Comparison of ENCODE assay signal across 1 cellular context in genomic region chr3:188526057-188526456, GRCh38.
TF ChIP-seq lines count a peak whose summit lies in the region.

No MANE protein-coding gene starts in this region.

TF ChIP-seq in H1, 55 proteins besides CTCF, POLR2A, EP300 and RAD21 (continued from another document):
- TF ChIP-seq, protein P1, sequence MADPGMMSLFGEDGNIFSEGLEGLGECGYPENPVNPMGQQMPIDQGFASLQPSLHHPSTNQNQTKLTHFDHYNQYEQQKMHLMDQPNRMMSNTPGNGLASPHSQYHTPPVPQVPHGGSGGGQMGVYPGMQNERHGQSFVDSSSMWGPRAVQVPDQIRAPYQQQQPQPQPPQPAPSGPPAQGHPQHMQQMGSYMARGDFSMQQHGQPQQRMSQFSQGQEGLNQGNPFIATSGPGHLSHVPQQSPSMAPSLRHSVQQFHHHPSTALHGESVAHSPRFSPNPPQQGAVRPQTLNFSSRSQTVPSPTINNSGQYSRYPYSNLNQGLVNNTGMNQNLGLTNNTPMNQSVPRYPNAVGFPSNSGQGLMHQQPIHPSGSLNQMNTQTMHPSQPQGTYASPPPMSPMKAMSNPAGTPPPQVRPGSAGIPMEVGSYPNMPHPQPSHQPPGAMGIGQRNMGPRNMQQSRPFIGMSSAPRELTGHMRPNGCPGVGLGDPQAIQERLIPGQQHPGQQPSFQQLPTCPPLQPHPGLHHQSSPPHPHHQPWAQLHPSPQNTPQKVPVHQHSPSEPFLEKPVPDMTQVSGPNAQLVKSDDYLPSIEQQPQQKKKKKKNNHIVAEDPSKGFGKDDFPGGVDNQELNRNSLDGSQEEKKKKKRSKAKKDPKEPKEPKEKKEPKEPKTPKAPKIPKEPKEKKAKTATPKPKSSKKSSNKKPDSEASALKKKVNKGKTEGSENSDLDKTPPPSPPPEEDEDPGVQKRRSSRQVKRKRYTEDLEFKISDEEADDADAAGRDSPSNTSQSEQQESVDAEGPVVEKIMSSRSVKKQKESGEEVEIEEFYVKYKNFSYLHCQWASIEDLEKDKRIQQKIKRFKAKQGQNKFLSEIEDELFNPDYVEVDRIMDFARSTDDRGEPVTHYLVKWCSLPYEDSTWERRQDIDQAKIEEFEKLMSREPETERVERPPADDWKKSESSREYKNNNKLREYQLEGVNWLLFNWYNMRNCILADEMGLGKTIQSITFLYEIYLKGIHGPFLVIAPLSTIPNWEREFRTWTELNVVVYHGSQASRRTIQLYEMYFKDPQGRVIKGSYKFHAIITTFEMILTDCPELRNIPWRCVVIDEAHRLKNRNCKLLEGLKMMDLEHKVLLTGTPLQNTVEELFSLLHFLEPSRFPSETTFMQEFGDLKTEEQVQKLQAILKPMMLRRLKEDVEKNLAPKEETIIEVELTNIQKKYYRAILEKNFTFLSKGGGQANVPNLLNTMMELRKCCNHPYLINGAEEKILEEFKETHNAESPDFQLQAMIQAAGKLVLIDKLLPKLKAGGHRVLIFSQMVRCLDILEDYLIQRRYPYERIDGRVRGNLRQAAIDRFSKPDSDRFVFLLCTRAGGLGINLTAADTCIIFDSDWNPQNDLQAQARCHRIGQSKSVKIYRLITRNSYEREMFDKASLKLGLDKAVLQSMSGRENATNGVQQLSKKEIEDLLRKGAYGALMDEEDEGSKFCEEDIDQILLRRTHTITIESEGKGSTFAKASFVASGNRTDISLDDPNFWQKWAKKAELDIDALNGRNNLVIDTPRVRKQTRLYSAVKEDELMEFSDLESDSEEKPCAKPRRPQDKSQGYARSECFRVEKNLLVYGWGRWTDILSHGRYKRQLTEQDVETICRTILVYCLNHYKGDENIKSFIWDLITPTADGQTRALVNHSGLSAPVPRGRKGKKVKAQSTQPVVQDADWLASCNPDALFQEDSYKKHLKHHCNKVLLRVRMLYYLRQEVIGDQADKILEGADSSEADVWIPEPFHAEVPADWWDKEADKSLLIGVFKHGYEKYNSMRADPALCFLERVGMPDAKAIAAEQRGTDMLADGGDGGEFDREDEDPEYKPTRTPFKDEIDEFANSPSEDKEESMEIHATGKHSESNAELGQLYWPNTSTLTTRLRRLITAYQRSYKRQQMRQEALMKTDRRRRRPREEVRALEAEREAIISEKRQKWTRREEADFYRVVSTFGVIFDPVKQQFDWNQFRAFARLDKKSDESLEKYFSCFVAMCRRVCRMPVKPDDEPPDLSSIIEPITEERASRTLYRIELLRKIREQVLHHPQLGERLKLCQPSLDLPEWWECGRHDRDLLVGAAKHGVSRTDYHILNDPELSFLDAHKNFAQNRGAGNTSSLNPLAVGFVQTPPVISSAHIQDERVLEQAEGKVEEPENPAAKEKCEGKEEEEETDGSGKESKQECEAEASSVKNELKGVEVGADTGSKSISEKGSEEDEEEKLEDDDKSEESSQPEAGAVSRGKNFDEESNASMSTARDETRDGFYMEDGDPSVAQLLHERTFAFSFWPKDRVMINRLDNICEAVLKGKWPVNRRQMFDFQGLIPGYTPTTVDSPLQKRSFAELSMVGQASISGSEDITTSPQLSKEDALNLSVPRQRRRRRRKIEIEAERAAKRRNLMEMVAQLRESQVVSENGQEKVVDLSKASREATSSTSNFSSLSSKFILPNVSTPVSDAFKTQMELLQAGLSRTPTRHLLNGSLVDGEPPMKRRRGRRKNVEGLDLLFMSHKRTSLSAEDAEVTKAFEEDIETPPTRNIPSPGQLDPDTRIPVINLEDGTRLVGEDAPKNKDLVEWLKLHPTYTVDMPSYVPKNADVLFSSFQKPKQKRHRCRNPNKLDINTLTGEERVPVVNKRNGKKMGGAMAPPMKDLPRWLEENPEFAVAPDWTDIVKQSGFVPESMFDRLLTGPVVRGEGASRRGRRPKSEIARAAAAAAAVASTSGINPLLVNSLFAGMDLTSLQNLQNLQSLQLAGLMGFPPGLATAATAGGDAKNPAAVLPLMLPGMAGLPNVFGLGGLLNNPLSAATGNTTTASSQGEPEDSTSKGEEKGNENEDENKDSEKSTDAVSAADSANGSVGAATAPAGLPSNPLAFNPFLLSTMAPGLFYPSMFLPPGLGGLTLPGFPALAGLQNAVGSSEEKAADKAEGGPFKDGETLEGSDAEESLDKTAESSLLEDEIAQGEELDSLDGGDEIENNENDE (IDR thresholded peaks at IDR 0.05; ENCODE audit: insufficient replicate concordance, low read length): no peak
